ENCODE assay signal across 8 cellular contexts in genomic region chr20:54714817-54715216, GRCh38.
"Had no signal": no experiment of that assay in that cellular context is flagged by ENCODE, and none has a peak within 500 bp of the region (broad histone marks: within the 10 kb centered on the region; RNA-seq: fewer than 3 reads in every experiment).

No MANE protein-coding gene starts in this region.

- H3K4me3 ChIP-seq: GM12878 had no signal

- ATAC-seq: GM12878 had no signal

- DNase-seq: GDM1, GF-D8 had no signal

- FAIRE-seq: G401.6, GM12878, GM12891, GM12892, GM18507, GM19239 had no signal
